ENCODE assay signal across 33 cellular contexts in the genomic region with DNA sequence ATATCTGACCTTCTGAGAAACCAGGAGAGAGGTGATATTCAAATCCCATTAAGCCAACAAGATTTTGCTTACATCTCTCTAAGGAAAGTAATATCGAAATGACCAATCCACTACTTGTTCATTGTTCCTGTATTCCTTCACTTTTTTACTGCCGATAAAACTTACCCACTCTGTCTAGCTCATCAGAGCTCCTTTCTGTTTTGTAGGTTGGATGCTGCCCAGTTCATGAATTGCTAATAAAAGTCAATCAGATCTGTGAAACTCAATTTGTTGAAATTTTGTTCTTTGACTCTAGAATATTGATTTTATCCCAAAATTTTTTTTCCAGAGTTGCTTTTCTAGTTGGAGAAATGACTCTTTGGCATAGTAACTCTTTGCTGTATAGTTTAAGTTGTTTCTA.
"Had no signal": no experiment of that assay in that cellular context is flagged by ENCODE, and none has a peak within 500 bp of the region (broad histone marks: within the 10 kb centered on the region; RNA-seq: fewer than 3 reads in every experiment).

No MANE protein-coding gene starts in this region.

- H3K9me3 Mint-ChIP-seq: activated CD4-positive, alpha-beta memory T cell treated with anti-CD3 and anti-CD28 coated beads, Interleukin-2, amount 10 ng/mL, durations not matched to agents 7 days and 5 days; activated CD4-positive, alpha-beta T cell treated with anti-CD3 and anti-CD28 coated beads, Interleukin-2, amount 10 ng/mL, durations not matched to agents 7 days and 5 days; activated naive CD4-positive, alpha-beta T cell treated with anti-CD3 and anti-CD28 coated beads, Interleukin-2, amount 10 ng/mL, durations not matched to agents 7 days and 5 days; activated naive CD4-positive, alpha-beta T cell treated with anti-CD3 and anti-CD28 coated beads, Interleukin-2, amount 50 U/mL, for 24 hours; activated naive CD8-positive, alpha-beta T cell treated with anti-CD3 and anti-CD28 coated beads, Interleukin-2, amount 10 ng/mL, durations not matched to agents 7 days and 5 days; activated T-helper 2 cell treated with anti-CD3 and anti-CD28 coated beads, Interferon-gamma antibody, Interleukin-2, Interleukin-4, amounts not matched to agents 10 μg/mL and 5 μg/mL and 100 μg/mL, durations not matched to agents 14 hours and 24 hours and 36 hours; T-helper 1 cell treated with Interleukin-12 subunit alpha and Interleukin-12 subunit beta and Interleukin-4 antibody, amounts not matched to agents 30 μg/mL and 1 μg/mL, for 36 hours; T-helper 2 cell treated with Interferon-gamma antibody and Interleukin-4, amounts not matched to agents 5 μg/mL and 100 μg/mL, for 36 hours had no signal

- H3K36me3 Mint-ChIP-seq: activated CD8-positive, alpha-beta memory T cell treated with anti-CD3 and anti-CD28 coated beads, Interleukin-2, amount 10 ng/mL, durations not matched to agents 7 days and 5 days; activated naive CD4-positive, alpha-beta T cell treated with anti-CD3 and anti-CD28 coated beads, Interleukin-2, amount 10 ng/mL, durations not matched to agents 7 days and 5 days; activated naive CD4-positive, alpha-beta T cell treated with anti-CD3 and anti-CD28 coated beads, Interleukin-2, amount 50 U/mL, for 24 hours; activated naive CD8-positive, alpha-beta T cell; activated naive CD8-positive, alpha-beta T cell treated with anti-CD3 and anti-CD28 coated beads, Interleukin-2, amount 10 ng/mL, durations not matched to agents 7 days and 5 days; brain had no signal

- H3K27ac Mint-ChIP-seq: activated CD4-positive, alpha-beta memory T cell treated with anti-CD3 and anti-CD28 coated beads, Interleukin-2, amount 10 ng/mL, durations not matched to agents 7 days and 5 days; activated CD4-positive, alpha-beta T cell treated with anti-CD3 and anti-CD28 coated beads for 36 hours; activated CD4-positive, alpha-beta T cell treated with anti-CD3 and anti-CD28 coated beads, Interleukin-2, amount 10 ng/mL, durations not matched to agents 7 days and 5 days; activated CD8-positive, alpha-beta memory T cell treated with anti-CD3 and anti-CD28 coated beads, Interleukin-2, amount 10 ng/mL, durations not matched to agents 7 days and 5 days; activated CD8-positive, alpha-beta T cell treated with anti-CD3 and anti-CD28 coated beads, Interleukin-2, amount 10 ng/mL, durations not matched to agents 7 days and 5 days; activated naive CD4-positive, alpha-beta T cell treated with anti-CD3 and anti-CD28 coated beads, Interleukin-2, amount 10 ng/mL, durations not matched to agents 7 days and 5 days; activated naive CD4-positive, alpha-beta T cell treated with anti-CD3 and anti-CD28 coated beads, Interleukin-2, amount 50 U/mL, for 24 hours; activated naive CD8-positive, alpha-beta T cell; activated naive CD8-positive, alpha-beta T cell treated with anti-CD3 and anti-CD28 coated beads, Interleukin-2, amount 10 ng/mL, durations not matched to agents 7 days and 5 days; activated naive CD8-positive, alpha-beta T cell treated with anti-CD3 and anti-CD28 coated beads, Interleukin-2, amount 50 U/mL, for 24 hours; activated T-cell treated with anti-CD3 and anti-CD28 coated beads, Interleukin-2, amount 50 U/mL, for 24 hours; activated T-helper 2 cell treated with anti-CD3 and anti-CD28 coated beads, Interferon-gamma antibody, Interleukin-2, Interleukin-4, amounts not matched to agents 10 μg/mL and 5 μg/mL and 100 μg/mL, durations not matched to agents 14 hours and 24 hours and 36 hours; T-helper 1 cell treated with Interleukin-12 subunit alpha and Interleukin-12 subunit beta and Interleukin-4 antibody, amounts not matched to agents 30 μg/mL and 1 μg/mL, for 36 hours; T-helper 2 cell treated with Interferon-gamma antibody and Interleukin-4, amounts not matched to agents 5 μg/mL and 100 μg/mL, for 36 hours had no signal

- H3K4me3 Mint-ChIP-seq: activated CD4-positive, alpha-beta memory T cell treated with anti-CD3 and anti-CD28 coated beads, Interleukin-2, amount 10 ng/mL, durations not matched to agents 7 days and 5 days; activated CD4-positive, alpha-beta T cell treated with anti-CD3 and anti-CD28 coated beads for 36 hours; activated CD4-positive, alpha-beta T cell treated with anti-CD3 and anti-CD28 coated beads, Interleukin-2, amount 10 ng/mL, durations not matched to agents 7 days and 5 days; activated CD8-positive, alpha-beta memory T cell treated with anti-CD3 and anti-CD28 coated beads, Interleukin-2, amount 10 ng/mL, durations not matched to agents 7 days and 5 days; activated CD8-positive, alpha-beta T cell treated with anti-CD3 and anti-CD28 coated beads, Interleukin-2, amount 10 ng/mL, durations not matched to agents 7 days and 5 days; activated naive CD4-positive, alpha-beta T cell treated with anti-CD3 and anti-CD28 coated beads, Interleukin-2, amount 10 ng/mL, durations not matched to agents 7 days and 5 days; activated naive CD4-positive, alpha-beta T cell treated with anti-CD3 and anti-CD28 coated beads, Interleukin-2, amount 50 U/mL, for 24 hours; activated naive CD8-positive, alpha-beta T cell; activated naive CD8-positive, alpha-beta T cell treated with anti-CD3 and anti-CD28 coated beads, Interleukin-2, amount 10 ng/mL, durations not matched to agents 7 days and 5 days; activated naive CD8-positive, alpha-beta T cell treated with anti-CD3 and anti-CD28 coated beads, Interleukin-2, amount 50 U/mL, for 24 hours; activated T-cell treated with anti-CD3 and anti-CD28 coated beads, Interleukin-2, amount 50 U/mL, for 24 hours; brain; central memory CD8-positive, alpha-beta T cell; T-helper 1 cell treated with Interleukin-12 subunit alpha and Interleukin-12 subunit beta and Interleukin-4 antibody, amounts not matched to agents 30 μg/mL and 1 μg/mL, for 36 hours; T-helper 2 cell treated with Interferon-gamma antibody and Interleukin-4, amounts not matched to agents 5 μg/mL and 100 μg/mL, for 36 hours had no signal

- H3K4me1 Mint-ChIP-seq: activated CD4-positive, alpha-beta memory T cell treated with anti-CD3 and anti-CD28 coated beads, Interleukin-2, amount 10 ng/mL, durations not matched to agents 7 days and 5 days; activated CD4-positive, alpha-beta T cell treated with anti-CD3 and anti-CD28 coated beads for 36 hours; activated CD4-positive, alpha-beta T cell treated with anti-CD3 and anti-CD28 coated beads, Interleukin-2, amount 10 ng/mL, durations not matched to agents 7 days and 5 days; activated CD8-positive, alpha-beta memory T cell treated with anti-CD3 and anti-CD28 coated beads, Interleukin-2, amount 10 ng/mL, durations not matched to agents 7 days and 5 days; activated naive CD4-positive, alpha-beta T cell treated with anti-CD3 and anti-CD28 coated beads, Interleukin-2, amount 10 ng/mL, durations not matched to agents 7 days and 5 days; activated naive CD4-positive, alpha-beta T cell treated with anti-CD3 and anti-CD28 coated beads, Interleukin-2, amount 50 U/mL, for 24 hours; activated naive CD8-positive, alpha-beta T cell treated with anti-CD3 and anti-CD28 coated beads, Interleukin-2, amount 10 ng/mL, durations not matched to agents 7 days and 5 days; activated naive CD8-positive, alpha-beta T cell treated with anti-CD3 and anti-CD28 coated beads, Interleukin-2, amount 50 U/mL, for 24 hours; central memory CD8-positive, alpha-beta T cell had no signal

- ATAC-seq: activated CD4-positive, alpha-beta T cell treated with anti-CD3 and anti-CD28 coated beads for 36 hours; activated CD4-positive, CD25-positive, alpha-beta regulatory T cell treated with anti-CD3 and anti-CD28 coated beads, Interleukin-2, amount 50 U/mL, for 24 hours; activated CD8-positive, alpha-beta memory T cell treated with anti-CD3 and anti-CD28 coated beads, Interleukin-2, amount 10 ng/mL, durations not matched to agents 7 days and 5 days; activated CD8-positive, alpha-beta T cell treated with anti-CD3 and anti-CD28 coated beads, Interleukin-2, amount 10 ng/mL, durations not matched to agents 7 days and 5 days; activated naive CD8-positive, alpha-beta T cell treated with anti-CD3 and anti-CD28 coated beads, Interleukin-2, amount 50 U/mL, for 24 hours had no signal

- DNase-seq: activated CD4-positive, alpha-beta memory T cell treated with anti-CD3 and anti-CD28 coated beads, Interleukin-2, amount 10 ng/mL, durations not matched to agents 7 days and 5 days; activated CD4-positive, alpha-beta T cell treated with anti-CD3 and anti-CD28 coated beads for 1 hour; activated CD4-positive, alpha-beta T cell treated with anti-CD3 and anti-CD28 coated beads for 36 hours; activated CD4-positive, alpha-beta T cell treated with anti-CD3 and anti-CD28 coated beads for 48 hours; activated CD4-positive, alpha-beta T cell treated with anti-CD3 and anti-CD28 coated beads, Interleukin-2, amount 10 ng/mL, durations not matched to agents 7 days and 5 days; activated CD4-positive, alpha-beta T cell treated with anti-CD3 and anti-CD28 coated beads, Interleukin-2, amount 50 U/mL, for 48 hours; activated CD4-positive, CD25-positive, alpha-beta regulatory T cell; activated CD8-positive, alpha-beta memory T cell treated with anti-CD3 and anti-CD28 coated beads for 24 hours; activated CD8-positive, alpha-beta memory T cell treated with anti-CD3 and anti-CD28 coated beads, Interleukin-2, amount 10 ng/mL, durations not matched to agents 7 days and 5 days; activated CD8-positive, alpha-beta memory T cell treated with anti-CD3 and anti-CD28 coated beads, Interleukin-2, amount 50 U/mL, for 48 hours; activated CD8-positive, alpha-beta T cell treated with anti-CD3 and anti-CD28 coated beads, Interleukin-2, amount 10 ng/mL, durations not matched to agents 7 days and 5 days; activated effector memory CD4-positive, alpha-beta T cell treated with Interleukin-2 at 50 U/mL for 16 hours; activated gamma-delta T cell; activated naive CD4-positive, alpha-beta T cell treated with anti-CD3 and anti-CD28 coated beads, Interleukin-2, amount 10 ng/mL, durations not matched to agents 7 days and 5 days; activated naive CD4-positive, alpha-beta T cell treated with Interleukin-2 at 50 U/mL for 16 hours; activated naive CD8-positive, alpha-beta T cell treated with anti-CD3 and anti-CD28 coated beads, Interleukin-2, amount 10 ng/mL, durations not matched to agents 7 days and 5 days; activated naive CD8-positive, alpha-beta T cell treated with anti-CD3 and anti-CD28 coated beads, Interleukin-2, amount 50 U/mL, for 24 hours; activated T-cell treated with anti-CD3 and anti-CD28 coated beads, Interleukin-2, amount 50 U/mL, for 24 hours; activated T-cell treated with anti-CD3 and anti-CD28 coated beads, Interleukin-2, amount 50 U/mL, for 48 hours; amygdala; anterior cingulate cortex; caudate nucleus; cerebellar nuclear complex; T-helper 2 cell; T-helper 9 cell had no signal
